12 cellular contexts compared by ENCODE assay signal in genomic region chr15:37059051-37059450, GRCh38. TPM values are rescaled to one million over a fixed set of nuclear protein-coding genes. Genes with fewer than 3 reads are reported as not detected.
DNase-seq lines count a peak whose midpoint lies in the region; ATAC-seq and TF ChIP-seq lines count a peak whose summit lies in the region.
"Had no signal": no experiment of that assay in that cellular context is flagged by ENCODE, and none has a peak within 500 bp of the region (broad histone marks: within the 10 kb centered on the region; RNA-seq: fewer than 3 reads in every experiment).

No MANE protein-coding gene starts in this region.

- TF ChIP-seq EP300 in ovary (IDR thresholded peaks at IDR 0.05) = no peak

- no peaks in the 10 kb centered on the region for H3K9me3 ChIP-seq in ovary

- 9 to 12% (median 11%) methylated on average over 3 of the region's 3 CpGs for WGBS in ovary, 3 donors

- H3K36me3 Mint-ChIP-seq in nephron (ENCODE audit: low read depth) = peaks cover 77% of the 10 kb centered on the region
- H3K36me3 Mint-ChIP-seq in activated CD8-positive, alpha-beta T cell treated with anti-CD3 and anti-CD28 coated beads, Interleukin-2, amount 10 ng/mL, durations not matched to agents 7 days and 5 days (ENCODE audit: low read depth) = no peaks in the 10 kb centered on the region
- no peaks in the 10 kb centered on the region for H3K36me3 Mint-ChIP-seq in activated naive CD4-positive, alpha-beta T cell treated with anti-CD3 and anti-CD28 coated beads for 36 hours (ENCODE audit: low read depth)

- intact Hi-C loops in activated naive CD4-positive, alpha-beta T cell treated with anti-CD3 and anti-CD28 coated beads for 36 hours (cut with micrococcal nuclease) = no loop called here
- intact Hi-C loops in ovary (cut with DNase I) = no loop called here

- H3K27me3 ChIP-seq in ovary = no peaks in the 10 kb centered on the region

- H3K27ac Mint-ChIP-seq in nephron = peak overlapping the region; percentile 58 to 74 (median 63)
- no peak overlapping the region for H3K27ac Mint-ChIP-seq in activated CD8-positive, alpha-beta T cell treated with anti-CD3 and anti-CD28 coated beads, Interleukin-2, amount 10 ng/mL, durations not matched to agents 7 days and 5 days
- H3K27ac Mint-ChIP-seq in activated naive CD4-positive, alpha-beta T cell treated with anti-CD3 and anti-CD28 coated beads for 36 hours = no peak overlapping the region
- H3K27ac Mint-ChIP-seq: activated B cell treated with CpG ODN at 0.5 μM for 24 hours had no signal

- H3K36me3 ChIP-seq in ovary = no peaks in the 10 kb centered on the region

- DNase-seq in AG08396 (ENCODE audit: low spot score) = peak; percentile 24
- DNase-seq in RWPE1 (ENCODE audit: low spot score) = peak; percentile 56
- DNase-seq in fibroblast of peridontal ligament (ENCODE audit: extremely low read depth) = peak; percentile 82
- DNase-seq in activated CD8-positive, alpha-beta T cell treated with anti-CD3 and anti-CD28 coated beads, Interleukin-2, amount 10 ng/mL, durations not matched to agents 7 days and 5 days = no peak
- DNase-seq in activated naive CD4-positive, alpha-beta T cell treated with anti-CD3 and anti-CD28 coated beads for 36 hours = no peak
- DNase-seq in ovary = no peak
- DNase-seq: activated B cell treated with CpG ODN at 0.5 μM for 24 hours; activated effector memory CD4-positive, alpha-beta T cell treated with Interleukin-2 at 50 U/mL for 16 hours; GF-D8 had no signal

- CTCF ChIA-PET in RWPE1 (lab: Yijun Ruan, JAX) = interaction anchor here (0.6 kb wide), 1 partner anchor 1992 kb away, joined by 3 read pairs; no protein-coding TSS in a partner anchor
- CTCF ChIA-PET in activated CD8-positive, alpha-beta T cell treated with anti-CD3 and anti-CD28 coated beads, Interleukin-2, amount 10 ng/mL, durations not matched to agents 7 days and 5 days (lab: Charles Lee) = no interaction called here
- CTCF ChIA-PET in activated naive CD4-positive, alpha-beta T cell treated with anti-CD3 and anti-CD28 coated beads for 36 hours (lab: Charles Lee) = interaction anchor here (0.6 kb wide), 1 partner anchor 806 kb away, joined by 5 read pairs; no protein-coding TSS in a partner anchor

- TF ChIP-seq POLR2A in ovary (IDR thresholded peaks at IDR 0.05) = no peak

- TF ChIP-seq CTCF in RWPE1 (conservative IDR thresholded peaks at IDR 0.05; ENCODE audit: low read depth) (no peak), nephron (IDR thresholded peaks at IDR 0.05; ENCODE audit: unreplicated experiment in 3 of 3) (no peak), ovary (IDR thresholded peaks at IDR 0.05) (no peak)

- H3K4me1 Mint-ChIP-seq in nephron = peaks cover 45% of the 10 kb centered on the region
- H3K4me1 Mint-ChIP-seq in activated CD8-positive, alpha-beta T cell treated with anti-CD3 and anti-CD28 coated beads, Interleukin-2, amount 10 ng/mL, durations not matched to agents 7 days and 5 days (ENCODE audit: low read depth) = no peaks in the 10 kb centered on the region
- no peaks in the 10 kb centered on the region for H3K4me1 Mint-ChIP-seq in activated naive CD4-positive, alpha-beta T cell treated with anti-CD3 and anti-CD28 coated beads for 36 hours (ENCODE audit: low read depth)
- H3K4me1 Mint-ChIP-seq: activated B cell treated with CpG ODN at 0.5 μM for 24 hours had no signal

- H3K27ac ChIP-seq in RWPE1 (no peak overlapping the region), ovary (no peak overlapping the region)

- no peak for ATAC-seq in activated CD8-positive, alpha-beta T cell treated with anti-CD3 and anti-CD28 coated beads, Interleukin-2, amount 10 ng/mL, durations not matched to agents 7 days and 5 days
- ATAC-seq in HG02610 (IDR thresholded peaks at IDR 0.05; ENCODE audit: unreplicated experiment) = no peak

- POLR2A ChIA-PET in RWPE1 (lab: Yijun Ruan, JAX; ENCODE audit: low non-redundant PET) = no interaction called here
- POLR2A ChIA-PET in activated CD8-positive, alpha-beta T cell treated with anti-CD3 and anti-CD28 coated beads, Interleukin-2, amount 10 ng/mL, durations not matched to agents 7 days and 5 days (lab: Charles Lee) = no interaction called here

- H3K4me3 ChIP-seq in ovary = no peak overlapping the region
- H3K4me3 ChIP-seq: skin epidermis had no signal

- no peaks in the 10 kb centered on the region for H3K9me3 Mint-ChIP-seq in nephron
- no peaks in the 10 kb centered on the region for H3K9me3 Mint-ChIP-seq in activated CD8-positive, alpha-beta T cell treated with anti-CD3 and anti-CD28 coated beads, Interleukin-2, amount 10 ng/mL, durations not matched to agents 7 days and 5 days (ENCODE audit: insufficient read depth)
- no peaks in the 10 kb centered on the region for H3K9me3 Mint-ChIP-seq in activated naive CD4-positive, alpha-beta T cell treated with anti-CD3 and anti-CD28 coated beads for 36 hours
- H3K9me3 Mint-ChIP-seq: activated B cell treated with CpG ODN at 0.5 μM for 24 hours had no signal

- H3K4me1 ChIP-seq in ovary (ENCODE audit: insufficient read depth) = peaks cover 3% of the 10 kb centered on the region

- H3K4me3 Mint-ChIP-seq in nephron = no peak overlapping the region
- H3K4me3 Mint-ChIP-seq in activated CD8-positive, alpha-beta T cell treated with anti-CD3 and anti-CD28 coated beads, Interleukin-2, amount 10 ng/mL, durations not matched to agents 7 days and 5 days = no peak overlapping the region
- no peak overlapping the region for H3K4me3 Mint-ChIP-seq in activated naive CD4-positive, alpha-beta T cell treated with anti-CD3 and anti-CD28 coated beads for 36 hours
- H3K4me3 Mint-ChIP-seq: activated B cell treated with CpG ODN at 0.5 μM for 24 hours had no signal

- peaks cover 3% of the 10 kb centered on the region for H3K27me3 Mint-ChIP-seq in nephron (ENCODE audit: low read depth)
- no peaks in the 10 kb centered on the region for H3K27me3 Mint-ChIP-seq in activated CD8-positive, alpha-beta T cell treated with anti-CD3 and anti-CD28 coated beads, Interleukin-2, amount 10 ng/mL, durations not matched to agents 7 days and 5 days (ENCODE audit: low read depth)
- peaks cover 7% of the 10 kb centered on the region for H3K27me3 Mint-ChIP-seq in activated naive CD4-positive, alpha-beta T cell treated with anti-CD3 and anti-CD28 coated beads for 36 hours (ENCODE audit: low read depth)
- H3K27me3 Mint-ChIP-seq: activated B cell treated with CpG ODN at 0.5 μM for 24 hours had no signal

RNA-seq across cellular contexts. Expression of gene MEIS2, which starts 41.3 kb away (rescaled TPM):
- total RNA-seq in activated CD8-positive, alpha-beta T cell treated with anti-CD3 and anti-CD28 coated beads, Interleukin-2, amount 10 ng/mL, durations not matched to agents 7 days and 5 days = not detected
- total RNA-seq in activated naive CD4-positive, alpha-beta T cell treated with anti-CD3 and anti-CD28 coated beads for 36 hours = not detected
- total RNA-seq in ovary = 10 to 100 TPM; 27.7 to 73.7 (median 47.7) TPM
- polyA plus RNA-seq in ovary = 10 to 100 TPM; 35.0 to 49.8 TPM

Comparison
In these comparisons a context has a peak if more than half of its experiments do, and no peak if none do; other contexts are left out.
1. DNase-seq: peak in AG08396 (single experiment), RWPE1 (single experiment) and fibroblast of peridontal ligament (single experiment); none in activated CD8-positive, alpha-beta T cell treated with anti-CD3 and anti-CD28 coated beads, Interleukin-2, amount 10 ng/mL, durations not matched to agents 7 days and 5 days (single experiment), activated naive CD4-positive, alpha-beta T cell treated with anti-CD3 and anti-CD28 coated beads for 36 hours (single experiment) and ovary (0 of 5).
2. H3K27ac Mint-ChIP-seq: peak in nephron (3 of 3); none in activated CD8-positive, alpha-beta T cell treated with anti-CD3 and anti-CD28 coated beads, Interleukin-2, amount 10 ng/mL, durations not matched to agents 7 days and 5 days (single experiment) and activated naive CD4-positive, alpha-beta T cell treated with anti-CD3 and anti-CD28 coated beads for 36 hours (single experiment).
3. RNA of gene MEIS2, which starts 41.3 kb away (total RNA-seq): 27.7 to 73.7 TPM in ovary; not detected in activated CD8-positive, alpha-beta T cell treated with anti-CD3 and anti-CD28 coated beads, Interleukin-2, amount 10 ng/mL, durations not matched to agents 7 days and 5 days and not detected in activated naive CD4-positive, alpha-beta T cell treated with anti-CD3 and anti-CD28 coated beads for 36 hours; every median in the first group is over 10 times any median in the second.